ENCODE assay signal across 8 cellular contexts in the genomic region with DNA sequence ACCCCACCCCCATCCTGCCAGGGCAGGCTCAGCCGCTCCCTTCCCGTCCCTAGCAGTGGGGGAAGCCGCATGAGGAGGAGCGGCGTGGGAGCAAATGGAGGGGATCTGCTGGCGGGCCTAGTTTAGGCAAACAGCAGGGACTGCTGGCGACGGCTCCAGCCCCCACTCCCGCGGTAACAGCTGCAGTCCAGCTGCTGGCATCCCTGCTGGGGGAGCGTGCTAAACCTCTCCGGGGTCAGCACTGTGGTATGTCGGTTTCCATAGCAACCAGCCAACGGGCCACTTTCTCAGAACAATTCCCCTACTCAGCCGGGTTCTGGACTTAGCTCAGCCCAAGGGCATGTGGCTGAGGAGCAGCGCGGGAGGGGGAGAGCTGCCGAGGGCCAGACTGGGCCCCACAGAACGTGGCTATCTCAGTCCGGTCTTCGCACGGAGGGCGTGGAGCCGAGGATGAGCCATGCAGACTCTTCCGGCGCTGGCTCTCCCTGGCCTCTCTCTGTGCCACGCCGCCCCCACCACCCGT.
DNase-seq lines count a peak whose midpoint lies in the region.

No MANE protein-coding gene starts in this region.

- DNase-seq in C1 segment of cervical spinal cord (lab: John Stamatoyannopoulos, UW) (peak in 11 of 14 donors; percentile 18 to 68 (median 41)), SK-MEL-5 (ENCODE audit: low read depth, low spot score) (peak; percentile 75), head of caudate nucleus (peak; percentile 66 to 92 (median 82)), occipital lobe (lab: John Stamatoyannopoulos, UW) (peak; percentile 46), UCSD-AML1 (lab: John Stamatoyannopoulos, UW; ENCODE audit: unreplicated experiment) (no peak), T-helper 2 cell (no peak)
- DNase-seq in activated naive CD4-positive, alpha-beta T cell treated with anti-CD3 and anti-CD28 coated beads, Interleukin-2, amount 10 ng/mL, durations not matched to agents 7 days and 5 days: no peak
- DNase-seq in stimulated activated CD4-positive, alpha-beta T cell treated with anti-CD3 and anti-CD28 coated beads, Interleukin-12 subunit alpha, Interleukin-12 subunit beta, amount 100 ng/mL, for 4 hours: no peak

- H3K27ac Mint-ChIP-seq in activated naive CD4-positive, alpha-beta T cell treated with anti-CD3 and anti-CD28 coated beads, Interleukin-2, amount 10 ng/mL, durations not matched to agents 7 days and 5 days: no peak overlapping the region

- intact Hi-C loops in head of caudate nucleus (cut with DNase I): no loop called here

- no peaks in the 10 kb centered on the region for H3K9me3 Mint-ChIP-seq in activated naive CD4-positive, alpha-beta T cell treated with anti-CD3 and anti-CD28 coated beads, Interleukin-2, amount 10 ng/mL, durations not matched to agents 7 days and 5 days

- no peaks in the 10 kb centered on the region for H3K36me3 Mint-ChIP-seq in activated naive CD4-positive, alpha-beta T cell treated with anti-CD3 and anti-CD28 coated beads, Interleukin-2, amount 10 ng/mL, durations not matched to agents 7 days and 5 days

- H3K4me3 Mint-ChIP-seq in activated naive CD4-positive, alpha-beta T cell treated with anti-CD3 and anti-CD28 coated beads, Interleukin-2, amount 10 ng/mL, durations not matched to agents 7 days and 5 days: no peak overlapping the region

- peaks cover 74% of the 10 kb centered on the region for H3K27me3 Mint-ChIP-seq in activated naive CD4-positive, alpha-beta T cell treated with anti-CD3 and anti-CD28 coated beads, Interleukin-2, amount 10 ng/mL, durations not matched to agents 7 days and 5 days

- in situ Hi-C loops in SK-MEL-5 (cut with HindIII; ENCODE audit: low pct_unique_long_range_greater_than_20kb, low sequenced_read_pairs): no loop called here

- CTCF ChIA-PET in activated naive CD4-positive, alpha-beta T cell treated with anti-CD3 and anti-CD28 coated beads, Interleukin-2, amount 10 ng/mL, durations not matched to agents 7 days and 5 days (lab: Charles Lee): no interaction called here

- no peaks in the 10 kb centered on the region for H3K4me1 Mint-ChIP-seq in activated naive CD4-positive, alpha-beta T cell treated with anti-CD3 and anti-CD28 coated beads, Interleukin-2, amount 10 ng/mL, durations not matched to agents 7 days and 5 days

Comparison
In these comparisons a context has a peak if more than half of its experiments do, and no peak if none do; other contexts are left out.
1. DNase-seq: peak in C1 segment of cervical spinal cord (11 of 14), SK-MEL-5 (single experiment), head of caudate nucleus (42 of 42) and occipital lobe (single experiment); none in UCSD-AML1 (single experiment), activated naive CD4-positive, alpha-beta T cell treated with anti-CD3 and anti-CD28 coated beads, Interleukin-2, amount 10 ng/mL, durations not matched to agents 7 days and 5 days (single experiment), T-helper 2 cell (0 of 5) and stimulated activated CD4-positive, alpha-beta T cell treated with anti-CD3 and anti-CD28 coated beads, Interleukin-12 subunit alpha, Interleukin-12 subunit beta, amount 100 ng/mL, for 4 hours (single experiment).